8 cellular contexts compared by ENCODE assay signal in genomic region chr5:176198299-176198698, GRCh38. TPM values are rescaled to one million over a fixed set of nuclear protein-coding genes. Genes with fewer than 3 reads are reported as not detected.
DNase-seq lines count a peak whose midpoint lies in the region; ATAC-seq, FAIRE-seq and TF ChIP-seq lines count a peak whose summit lies in the region.
"Not testable (repeated sequence)": the region's sequence is repeated elsewhere in the genome, so short reads cannot be mapped to it uniquely, and the experiment has no call there.

No MANE protein-coding gene starts in this region.

- not testable (repeated sequence) for H3F3A ChIP-seq in GM23338 (replicated peaks; ENCODE audit: low read depth); neural progenitor cell (ENCODE audit: low read depth)

- POLR2A ChIA-PET in A549 (lab: Yijun Ruan, JAX); HCT116 (lab: Charles Lee); K562 (lab: Yijun Ruan, JAX): not testable (repeated sequence)

- H3K4me3 Mint-ChIP-seq in GM23338 (peak overlapping the region; percentile 74; the same call in 1 of the 3 replicates), T-helper 17 cell (peak overlapping the region; percentile 41), neural progenitor cell (peak overlapping the region; percentile 33)
- H3K4me3 Mint-ChIP-seq in activated T-helper 1 cell treated with anti-CD3 and anti-CD28 coated beads, Interleukin-12 subunit alpha, Interleukin-12 subunit beta, Interleukin-2, Interleukin-4 antibody, amounts not matched to agents 30 ng/mL and 10 ng/mL and 1 ng/mL, durations not matched to agents 14 hours and 24 hours and 36 hours, result peak overlapping the region; percentile 42
- peak overlapping the region; percentile 65 for H3K4me3 Mint-ChIP-seq in activated naive CD8-positive, alpha-beta T cell treated with anti-CD3 and anti-CD28 coated beads, Interleukin-2, amount 50 U/mL, for 24 hours

- intact Hi-C loops in HCT116 (cut with micrococcal nuclease); activated T-helper 1 cell treated with anti-CD3 and anti-CD28 coated beads, Interleukin-12 subunit alpha, Interleukin-12 subunit beta, Interleukin-2, Interleukin-4 antibody, amounts not matched to agents 30 ng/mL and 10 ng/mL and 1 ng/mL, durations not matched to agents 14 hours and 24 hours and 36 hours (cut with micrococcal nuclease); K562 (cut with micrococcal nuclease): not testable (repeated sequence)

- in situ Hi-C loops in K562 (cut with MboI), result not testable (repeated sequence)

- not testable (repeated sequence) for H3K9me3 Mint-ChIP-seq in GM23338; activated T-helper 1 cell treated with anti-CD3 and anti-CD28 coated beads, Interleukin-12 subunit alpha, Interleukin-12 subunit beta, Interleukin-2, Interleukin-4 antibody, amounts not matched to agents 30 ng/mL and 10 ng/mL and 1 ng/mL, durations not matched to agents 14 hours and 24 hours and 36 hours; activated naive CD8-positive, alpha-beta T cell treated with anti-CD3 and anti-CD28 coated beads, Interleukin-2, amount 50 U/mL, for 24 hours; neural progenitor cell

- H3K4me2 ChIP-seq in A549 (peak overlapping the region; percentile 80), HCT116 (ENCODE audit: low read length) (peak overlapping the region; percentile 84)
- H3K4me2 ChIP-seq in GM23338; K562 (ENCODE audit: insufficient read depth, low read length); neural progenitor cell: not testable (repeated sequence)

- H3K4me1 ChIP-seq in A549; GM23338 (ENCODE audit: insufficient read depth); HCT116 (ENCODE audit: control insufficient read depth in 1 of 2, insufficient read depth in 2 of 2, low read length in 2 of 2); neural progenitor cell: not testable (repeated sequence)
- peaks cover 4 to 26% of the 10 kb centered on the region in 2 experiments; a peak in 4 of 5 replicates for H3K4me1 ChIP-seq in K562 (replicated peaks in 1 of 2; ENCODE audit: control insufficient read depth in 2 of 2, insufficient read depth in 2 of 2, low read length in 2 of 2)

- not testable (repeated sequence) for ATAC-seq in A549; GM23338; HCT116; T-helper 17 cell; activated naive CD8-positive, alpha-beta T cell treated with anti-CD3 and anti-CD28 coated beads, Interleukin-2, amount 50 U/mL, for 24 hours; K562

- H3K36me3 ChIP-seq in GM23338 (ENCODE audit: insufficient read depth); HCT116 (ENCODE audit: control insufficient read depth in 1 of 2, insufficient read depth in 2 of 2, low read length in 2 of 2); K562 (ENCODE audit: control insufficient read depth, insufficient read depth, low read length); neural progenitor cell: not testable (repeated sequence)

- 67% methylated on average over 2 of the region's 2 CpGs for WGBS in A549 (ENCODE audit: missing lambda C conversion rate)
- WGBS in K562 (ENCODE audit: insufficient coverage, low coverage, missing lambda C conversion rate), result 0% methylated on average over 1 of the region's 2 CpGs

- not testable (repeated sequence) for BruUV-seq in HCT116 (replicated peaks; lab: Mats Ljungman, UMichigan); K562 (replicated peaks; lab: Mats Ljungman, UMichigan)

- H3K4me1 Mint-ChIP-seq in GM23338 (peaks cover 16% of the 10 kb centered on the region; the same call in 2 of the 3 replicates), T-helper 17 cell (peaks cover 19% of the 10 kb centered on the region)
- not testable (repeated sequence) for H3K4me1 Mint-ChIP-seq in activated T-helper 1 cell treated with anti-CD3 and anti-CD28 coated beads, Interleukin-12 subunit alpha, Interleukin-12 subunit beta, Interleukin-2, Interleukin-4 antibody, amounts not matched to agents 30 ng/mL and 10 ng/mL and 1 ng/mL, durations not matched to agents 14 hours and 24 hours and 36 hours (ENCODE audit: low read depth); activated naive CD8-positive, alpha-beta T cell treated with anti-CD3 and anti-CD28 coated beads, Interleukin-2, amount 50 U/mL, for 24 hours; neural progenitor cell

- not testable (repeated sequence) for H2AFZ ChIP-seq in GM23338; HCT116 (ENCODE audit: low read depth, low read length, poor library complexity, severe bottlenecking); K562 (ENCODE audit: low read depth, low read length); neural progenitor cell (replicated peaks)

- not testable (repeated sequence) for H3K9me2 ChIP-seq in GM23338 (ENCODE audit: insufficient read depth); HCT116 (ENCODE audit: insufficient read depth)

- not testable (repeated sequence) for H3K27ac ChIP-seq in A549; GM23338 (ENCODE audit: low read depth); HCT116 (ENCODE audit: low read depth, low read length); K562 (ENCODE audit: extremely low read depth, low read depth, low read length); neural progenitor cell

- H3K27me3 ChIP-seq in GM23338 (ENCODE audit: insufficient read depth) (peaks cover 64% of the 10 kb centered on the region), neural progenitor cell (peaks cover 71% of the 10 kb centered on the region)
- not testable (repeated sequence) for H3K27me3 ChIP-seq in HCT116 (ENCODE audit: insufficient read depth, low read length); K562 (ENCODE audit: control insufficient read depth in 2 of 2, insufficient read depth in 2 of 2, low read length in 2 of 2)

- TF ChIP-seq RAD21 in A549 (conservative IDR thresholded peaks at IDR 0.05 in 1 of 2, IDR thresholded peaks at IDR 0.05 in 1 of 2); HCT116 (IDR thresholded peaks at IDR 0.05; ENCODE audit: low read depth); K562 (CRISPR knock-in tag; conservative IDR thresholded peaks at IDR 0.05 in 1 of 2, IDR thresholded peaks at IDR 0.05 in 1 of 2): not testable (repeated sequence)

- DNase-seq in A549 (ENCODE audit: low read depth in 1 of 2, low spot score in 1 of 2); GM23338 (ENCODE audit: low spot score); HCT116 (ENCODE audit: low read depth, low spot score); T-helper 17 cell; activated T-helper 1 cell treated with anti-CD3 and anti-CD28 coated beads, Interleukin-12 subunit alpha, Interleukin-12 subunit beta, Interleukin-2, Interleukin-4 antibody, amounts not matched to agents 30 ng/mL and 10 ng/mL and 1 ng/mL, durations not matched to agents 14 hours and 24 hours and 36 hours (ENCODE audit: low spot score); activated naive CD8-positive, alpha-beta T cell treated with anti-CD3 and anti-CD28 coated beads, Interleukin-2, amount 50 U/mL, for 24 hours; K562 (ENCODE audit: extremely low read depth in 1 of 4, low spot score in 3 of 4); neural progenitor cell (ENCODE audit: low spot score): not testable (repeated sequence)

- H3K27me3 Mint-ChIP-seq in GM23338 (ENCODE audit: insufficient read depth, low read depth, poor library complexity) (peaks cover 51% of the 10 kb centered on the region), T-helper 17 cell (peaks cover 25% of the 10 kb centered on the region), neural progenitor cell (ENCODE audit: insufficient read depth, low read depth) (peaks cover 24% of the 10 kb centered on the region)
- H3K27me3 Mint-ChIP-seq in activated T-helper 1 cell treated with anti-CD3 and anti-CD28 coated beads, Interleukin-12 subunit alpha, Interleukin-12 subunit beta, Interleukin-2, Interleukin-4 antibody, amounts not matched to agents 30 ng/mL and 10 ng/mL and 1 ng/mL, durations not matched to agents 14 hours and 24 hours and 36 hours (ENCODE audit: insufficient read depth), result peaks cover 31% of the 10 kb centered on the region
- peaks cover 24% of the 10 kb centered on the region for H3K27me3 Mint-ChIP-seq in activated naive CD8-positive, alpha-beta T cell treated with anti-CD3 and anti-CD28 coated beads, Interleukin-2, amount 50 U/mL, for 24 hours

- not testable (repeated sequence) for H3K27ac Mint-ChIP-seq in GM23338; T-helper 17 cell; activated T-helper 1 cell treated with anti-CD3 and anti-CD28 coated beads, Interleukin-12 subunit alpha, Interleukin-12 subunit beta, Interleukin-2, Interleukin-4 antibody, amounts not matched to agents 30 ng/mL and 10 ng/mL and 1 ng/mL, durations not matched to agents 14 hours and 24 hours and 36 hours; activated naive CD8-positive, alpha-beta T cell treated with anti-CD3 and anti-CD28 coated beads, Interleukin-2, amount 50 U/mL, for 24 hours; neural progenitor cell

- not testable (repeated sequence) for H3K79me2 ChIP-seq in GM23338 (replicated peaks; ENCODE audit: insufficient read depth); HCT116 (ENCODE audit: insufficient read depth, low read length); K562 (ENCODE audit: control insufficient read depth, insufficient read depth, low read length); neural progenitor cell (ENCODE audit: low read depth)

- CTCF ChIA-PET in A549 (lab: Yijun Ruan, JAX); HCT116 (lab: Charles Lee); K562 (lab: Yijun Ruan, JAX; ENCODE audit: low intra/inter-chr PET ratio): not testable (repeated sequence)

- not testable (repeated sequence) for FAIRE-seq in A549 (lab: Jason Lieb, UNC); K562 (lab: Jason Lieb, UNC)

- RAD21 ChIA-PET in HCT116 (lab: Charles Lee; ENCODE audit: low non-redundant PET in 1 of 2, low total read pairs in 2 of 2, uncharacterized antibody in 2 of 2, unreplicated experiment in 2 of 2), result not testable (repeated sequence)

- TF ChIP-seq POLR2A in A549 (IDR thresholded peaks at IDR 0.05; ENCODE audit: low read length); HCT116 (IDR thresholded peaks at IDR 0.05; ENCODE audit: borderline replicate concordance, extremely low read depth, insufficient read depth, insufficient read length); K562 (conservative IDR thresholded peaks at IDR 0.05): not testable (repeated sequence)

- not testable (repeated sequence) for H3K9ac ChIP-seq in HCT116 (ENCODE audit: low read length); K562 (ENCODE audit: insufficient read depth in 1 of 2, low read depth in 2 of 2, low read length in 2 of 2); neural progenitor cell

- H3K36me3 Mint-ChIP-seq in GM23338 (ENCODE audit: low read depth); T-helper 17 cell (ENCODE audit: low read depth); activated T-helper 1 cell treated with anti-CD3 and anti-CD28 coated beads, Interleukin-12 subunit alpha, Interleukin-12 subunit beta, Interleukin-2, Interleukin-4 antibody, amounts not matched to agents 30 ng/mL and 10 ng/mL and 1 ng/mL, durations not matched to agents 14 hours and 24 hours and 36 hours (ENCODE audit: low read depth); activated naive CD8-positive, alpha-beta T cell treated with anti-CD3 and anti-CD28 coated beads, Interleukin-2, amount 50 U/mL, for 24 hours (ENCODE audit: low read depth); neural progenitor cell: not testable (repeated sequence)

- TF ChIP-seq EP300 in A549 (IDR thresholded peaks at IDR 0.05); K562 (IDR thresholded peaks at IDR 0.05; ENCODE audit: low read length): not testable (repeated sequence)

- H3K4me3 ChIP-seq in A549, GM23338, K562, neural progenitor cell: not testable (repeated sequence)
- H3K4me3 ChIP-seq in HCT116 (replicated peaks in 1 of 2; ENCODE audit: low read depth in 1 of 2, low read length in 2 of 2), result peak overlapping the region in 1 of 2 experiments; percentile 59; a peak in 1 of 4 replicates

- TF ChIP-seq CTCF in A549 (IDR thresholded peaks at IDR 0.05); GM23338 (conservative IDR thresholded peaks at IDR 0.05; ENCODE audit: low read depth in 2 of 2); HCT116 (IDR thresholded peaks at IDR 0.05 in 2 of 3, conservative IDR thresholded peaks at IDR 0.05 in 1 of 3; ENCODE audit: borderline replicate concordance in 1 of 3, insufficient read depth in 1 of 3, low read depth in 2 of 3, low read length in 2 of 3); K562 (IDR thresholded peaks at IDR 0.05 in 2 of 3, conservative IDR thresholded peaks at IDR 0.05 in 1 of 3; ENCODE audit: insufficient read depth in 2 of 3, low read depth in 1 of 3, low read length in 3 of 3); neural progenitor cell (IDR thresholded peaks at IDR 0.05): not testable (repeated sequence)

- not testable (repeated sequence) for H3K9me3 ChIP-seq in A549; HCT116 (ENCODE audit: control insufficient read depth in 1 of 2, insufficient read depth in 1 of 2, low read depth in 1 of 2, low read length in 2 of 2); T-helper 17 cell (ENCODE audit: control insufficient read depth, low read length, poor library complexity, severe bottlenecking); K562 (replicated peaks; ENCODE audit: control insufficient read depth, insufficient read depth, low read depth, low read length); neural progenitor cell (ENCODE audit: low read depth)

- H3K9me1 ChIP-seq in K562 (ENCODE audit: control insufficient read depth, insufficient read depth, low read length), result not testable (repeated sequence)

- not testable (repeated sequence) for H4K20me1 ChIP-seq in GM23338 (replicated peaks; ENCODE audit: insufficient read depth); HCT116 (ENCODE audit: insufficient read depth); K562 (replicated peaks; ENCODE audit: control insufficient read depth, insufficient read depth, low read length); neural progenitor cell (ENCODE audit: low read depth)

RNA-seq across cellular contexts. Expression of gene SIMC1, which starts 39.9 kb away (rescaled TPM):
- 9.5 and 13.7 TPM in 2 replicates for polyA plus RNA-seq in A549 (2011; rRNA removed)
- 8.3 and 10.4 TPM in 2 replicates for polyA plus RNA-seq in A549 (2012; cell fraction: cytosol; rRNA removed)
- 9.2 and 10.0 TPM in 2 replicates for polyA plus RNA-seq in A549 (2012; cell fraction: nucleus; rRNA removed)
- 8.0 to 9.2 TPM (median 8.2 TPM) in 3 replicates for polyA plus RNA-seq in A549 (2017; fragmentation: RNase III; extraction: RNeasy Plus Mini Kit Qiagen cat#74134 plus additional on column Dnase treatment)
- 14.2 and 15.5 TPM in 2 replicates for polyA minus RNA-seq in A549 (2011; rRNA and poly(A)+ RNA removed)
- 8.2 and 14.6 TPM in 2 replicates for total RNA-seq in GM23338 (2014; rRNA removed; shearing (Covaris generic))
- polyA plus RNA-seq in GM23338 (2016; fragmentation: Nextera tagmentation; extraction: Ambion mirVana), result 8.6 and 9.4 TPM in 2 replicates
- total RNA-seq in HCT116 (2021; ENCODE audit: unreplicated experiment), result 19.7 TPM
- 9.4 and 12.1 TPM in 2 replicates for polyA plus RNA-seq in HCT116 (2012)
- 10 to 100 TPM; 21.9 to 22.6 TPM for total RNA-seq in T-helper 17 cell
- 36.7 and 42.2 TPM in 2 replicates for total RNA-seq in activated T-helper 1 cell treated with anti-CD3 and anti-CD28 coated beads, Interleukin-12 subunit alpha, Interleukin-12 subunit beta, Interleukin-2, Interleukin-4 antibody, amounts not matched to agents 30 ng/mL and 10 ng/mL and 1 ng/mL, durations not matched to agents 14 hours and 24 hours and 36 hours
- 45.4 and 75.5 TPM in 2 replicates for total RNA-seq in K562 (2011; cell fraction: chromatin; rRNA removed; ENCODE audit: low replicate concordance)
- 20.5 and 28.2 TPM in 2 replicates for total RNA-seq in K562 (2011; cell fraction: nucleolus; rRNA removed)
- total RNA-seq in K562 (2011; cell fraction: nucleoplasm; rRNA removed), result 29.3 and 39.0 TPM in 2 replicates
- 13.9 and 18.6 TPM in 2 replicates for total RNA-seq in K562 (2014; rRNA removed)
- 19.7 and 20.2 TPM in 2 replicates for total RNA-seq in K562 (2014; rRNA removed; fragmentation: Illumina TruSeq; extraction: Trizol)
- total RNA-seq in K562 (2015; rRNA removed; fragmentation: Illumina TruSeq; extraction: Trizol), result 22.1 and 23.4 TPM in 2 replicates
- 25.4 and 29.8 TPM in 2 replicates for total RNA-seq in K562 (2021)
- 10.8 and 17.6 TPM in 2 replicates for polyA plus RNA-seq in K562 (2011; rRNA removed)
- polyA plus RNA-seq in K562 (2011; cell fraction: cytosol; rRNA removed), result 14.2 and 16.1 TPM in 2 replicates
- 23.9 and 25.8 TPM in 2 replicates for polyA plus RNA-seq in K562 (2011; cell fraction: nucleus; rRNA removed)
- 20.9 and 21.0 TPM in 2 replicates for polyA plus RNA-seq in K562 (2012)
- 28.7 and 36.3 TPM in 2 replicates for polyA plus RNA-seq in K562 (2014; fragmentation: Illumina TruSeq; extraction: Trizol)
- 1 to 10 TPM; 7.2 to 8.1 TPM for polyA plus RNA-seq in K562 (2014; fragmentation: Nextera tagmentation; extraction: Ambion mirVana)
- 12.2 and 14.7 TPM in 2 replicates for polyA plus RNA-seq in K562 (2014; rRNA removed)
- 28.0 and 41.4 TPM in 2 replicates for polyA minus RNA-seq in K562 (2011; rRNA and poly(A)+ RNA removed)
- polyA minus RNA-seq in K562 (2011; cell fraction: cytosol; rRNA and poly(A)+ RNA removed), result 17.2 and 20.8 TPM in 2 replicates
- polyA minus RNA-seq in K562 (2011; cell fraction: nucleus; rRNA and poly(A)+ RNA removed), result 16.8 and 32.4 TPM in 2 replicates
- 10.9 and 15.7 TPM in 2 replicates for total RNA-seq in neural progenitor cell (ENCODE audit: low replicate concordance)
